In the genomic region with DNA sequence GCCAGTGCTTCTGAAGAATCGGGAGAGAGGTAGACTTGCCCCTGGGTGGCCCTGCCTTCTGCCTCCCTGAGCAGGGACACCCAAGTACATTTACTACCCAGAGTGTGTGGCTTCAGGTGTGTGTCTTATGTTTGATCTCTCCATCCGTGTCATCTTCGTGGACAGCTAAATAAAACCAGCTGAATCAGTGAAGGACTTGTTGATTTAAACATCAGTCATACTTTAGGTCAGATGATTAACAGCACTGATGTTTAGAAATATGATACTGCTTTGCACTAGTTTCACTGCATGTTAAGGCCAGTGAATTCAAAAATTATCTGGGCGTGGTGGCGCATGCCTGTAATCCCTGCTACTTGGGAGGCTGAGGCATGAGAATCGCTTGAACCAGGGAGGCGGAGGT, we compare ENCODE assay signal across 1 cellular context.
TF ChIP-seq lines count a peak whose summit lies in the region.

No MANE protein-coding gene starts in this region.

TF ChIP-seq in WTC11, 78 proteins besides CTCF, POLR2A, EP300 and RAD21:
- TF ChIP-seq ATF1 (CRISPR knock-in tag; IDR thresholded peaks at IDR 0.05) (no peak), PRDM15 (CRISPR knock-in tag; IDR thresholded peaks at IDR 0.05) (no peak)
- TF ChIP-seq, protein P1, sequence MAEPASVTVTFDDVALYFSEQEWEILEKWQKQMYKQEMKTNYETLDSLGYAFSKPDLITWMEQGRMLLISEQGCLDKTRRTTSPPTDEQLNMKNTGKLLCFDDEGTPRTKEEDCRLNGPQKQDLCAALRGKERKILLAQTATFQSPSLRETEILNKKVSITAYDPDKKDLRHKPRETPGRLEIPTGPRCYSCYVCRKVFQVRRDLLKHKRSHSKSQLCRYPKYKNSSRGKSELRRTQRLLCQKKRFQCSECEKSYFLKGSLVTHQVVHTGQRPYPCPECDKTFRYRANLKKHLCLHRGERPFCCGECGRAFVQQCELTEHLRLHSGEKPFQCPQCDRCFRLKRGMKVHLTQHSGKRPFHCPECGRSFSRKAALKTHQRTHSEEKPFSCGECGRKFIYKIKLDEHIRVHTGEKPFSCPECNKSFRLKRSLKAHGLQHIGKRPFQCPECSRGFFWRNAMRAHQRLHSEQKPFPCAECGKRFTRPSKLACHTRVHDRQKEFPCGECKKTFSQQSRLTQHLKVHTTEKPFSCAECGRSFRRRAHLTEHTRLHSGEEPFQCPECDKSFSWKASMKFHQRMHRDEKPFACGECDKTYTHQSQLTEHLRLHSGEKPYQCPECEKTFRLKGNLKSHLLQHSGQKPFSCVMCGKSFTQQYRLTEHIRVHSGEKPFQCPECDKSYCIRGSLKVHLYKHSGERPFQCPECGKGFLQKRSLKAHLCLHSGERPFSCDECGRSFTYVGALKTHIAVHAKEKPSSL (CRISPR knock-in tag; conservative IDR thresholded peaks at IDR 0.05), result no peak
